8 cellular contexts compared by ENCODE assay signal in genomic region chr10:105837951-105838350, GRCh38.
A peak's percentile ranks its signal among the peaks of the same experiment; 100 is the strongest.
DNase-seq lines count a peak whose midpoint lies in the region; ATAC-seq and TF ChIP-seq lines count a peak whose summit lies in the region.

No MANE protein-coding gene starts in this region.

- DNase-seq in GM13976 (ENCODE audit: low spot score) (peak; percentile 38), M059J (ENCODE audit: low read depth) (peak; percentile 27), choroid plexus epithelial cell (ENCODE audit: low read depth) (peak; percentile 2), NCI-H1048 (lab: John Stamatoyannopoulos, UW) (no peak), NCI-H524 treated with DMSO at 0.1 percent for 48 hours (lab: John Stamatoyannopoulos, UW) (no peak)
- DNase-seq in central memory CD4-positive, alpha-beta T cell = no peak

- ATAC-seq in GM21717 (IDR thresholded peaks at IDR 0.05; ENCODE audit: unreplicated experiment) = peak; percentile 88

- no peak for TF ChIP-seq CTCF in GM13976 (IDR thresholded peaks at IDR 0.05; ENCODE audit: borderline replicate concordance, control extremely low read depth, extremely low read depth, insufficient read depth, missing control alignments)
- TF ChIP-seq CTCF in choroid plexus epithelial cell (conservative IDR thresholded peaks at IDR 0.05; ENCODE audit: low read depth, low read length) = no peak

- H3K4me1 ChIP-seq in neuron (ENCODE audit: insufficient read depth, low read length) = peaks cover 34% of the 10 kb centered on the region

- H3K9me3 ChIP-seq in neuron (ENCODE audit: low read length) = no peaks in the 10 kb centered on the region

- H3K36me3 ChIP-seq in neuron (ENCODE audit: insufficient read depth, low read length) = no peaks in the 10 kb centered on the region

- in situ Hi-C loops in GM13976 (cut with MboI; ENCODE audit: low sequenced_read_pairs, unreplicated experiment) = no loop called here

- no peak overlapping the region for H3K4me3 ChIP-seq in choroid plexus epithelial cell (ENCODE audit: low read depth, low read length)
- peak overlapping the region; percentile 23 for H3K4me3 ChIP-seq in neuron (ENCODE audit: low read length)

- H3K27me3 ChIP-seq in neuron (ENCODE audit: insufficient read depth, low read length) = no peaks in the 10 kb centered on the region

- H2AFZ ChIP-seq in neuron (ENCODE audit: low read depth, low read length) = peak overlapping the region; percentile 79

Comparison
In these comparisons a context has a peak if more than half of its experiments do, and no peak if none do; other contexts are left out.
1. DNase-seq: peak in GM13976 (single experiment), M059J (single experiment) and choroid plexus epithelial cell (single experiment); none in NCI-H1048 (single experiment), NCI-H524 treated with DMSO at 0.1 percent for 48 hours (single experiment) and central memory CD4-positive, alpha-beta T cell (single experiment).